ENCODE assay signal across 12 cellular contexts in genomic region chr18:32884543-32884942, GRCh38.
A peak's percentile ranks its signal among the peaks of the same experiment; 100 is the strongest.
DNase-seq lines count a peak whose midpoint lies in the region; ATAC-seq and TF ChIP-seq lines count a peak whose summit lies in the region.
"Had no signal": no experiment of that assay in that cellular context is flagged by ENCODE, and none has a peak within 500 bp of the region (broad histone marks: within the 10 kb centered on the region; RNA-seq: fewer than 3 reads in every experiment).

No MANE protein-coding gene starts in this region.

- H3K9me3 Mint-ChIP-seq in CD4-positive, CD25-positive, alpha-beta regulatory T cell = peaks cover 0 to 10% (median 4%) of the 10 kb centered on the region in 7 donors

- H3K36me3 Mint-ChIP-seq in CD4-positive, CD25-positive, alpha-beta regulatory T cell = no peaks in the 10 kb centered on the region

- no peak overlapping the region for H3K4me3 ChIP-seq in CD4-positive, CD25-positive, alpha-beta regulatory T cell (ENCODE audit: low read depth, low read length)
- H3K4me3 ChIP-seq in heart right ventricle = no peak overlapping the region

- no peaks in the 10 kb centered on the region for H3K9me3 ChIP-seq in CD4-positive, CD25-positive, alpha-beta regulatory T cell (ENCODE audit: control insufficient read depth in 2 of 2, low read length in 2 of 2)
- no peaks in the 10 kb centered on the region for H3K9me3 ChIP-seq in heart right ventricle

- WGBS in heart right ventricle, 2 donors = 64 to 65% methylated on average over 2 of the region's 2 CpGs

- no peaks in the 10 kb centered on the region for H3K36me3 ChIP-seq in CD4-positive, CD25-positive, alpha-beta regulatory T cell (ENCODE audit: control insufficient read depth, insufficient read depth, low read length)
- no peaks in the 10 kb centered on the region for H3K36me3 ChIP-seq in heart right ventricle

- H3K4me1 Mint-ChIP-seq in CD4-positive, CD25-positive, alpha-beta regulatory T cell = no peaks in the 10 kb centered on the region

- no peak overlapping the region for H3K4me3 Mint-ChIP-seq in CD4-positive, CD25-positive, alpha-beta regulatory T cell

- H3K4me1 ChIP-seq in CD4-positive, CD25-positive, alpha-beta regulatory T cell (ENCODE audit: control insufficient read depth, insufficient read depth, low read length, poor library complexity, severe bottlenecking) = no peaks in the 10 kb centered on the region
- H3K4me1 ChIP-seq in heart right ventricle = no peaks in the 10 kb centered on the region

- TF ChIP-seq CTCF in heart right ventricle (IDR thresholded peaks at IDR 0.05) = no peak

- intact Hi-C loops in heart right ventricle (cut with DNase I) = no loop called here

- H3K27me3 ChIP-seq in CD4-positive, CD25-positive, alpha-beta regulatory T cell (ENCODE audit: control insufficient read depth, insufficient read depth, low read length) = no peaks in the 10 kb centered on the region
- H3K27me3 ChIP-seq in heart right ventricle = no peaks in the 10 kb centered on the region

- peak; percentile 47 to 70 for ATAC-seq in CD4-positive, CD25-positive, alpha-beta regulatory T cell (ENCODE audit: low read depth in 2 of 2)
- ATAC-seq in GM19328 (IDR thresholded peaks at IDR 0.05; ENCODE audit: unreplicated experiment) (peak; percentile 76), HG02759 (IDR thresholded peaks at IDR 0.05; ENCODE audit: unreplicated experiment) (peak; percentile 96), HG03432 (IDR thresholded peaks at IDR 0.05; ENCODE audit: unreplicated experiment) (peak; percentile 91), heart right ventricle (no peak)

- peaks cover 5% of the 10 kb centered on the region for H3K27me3 Mint-ChIP-seq in CD4-positive, CD25-positive, alpha-beta regulatory T cell

- no peak overlapping the region for H3K27ac ChIP-seq in CD4-positive, CD25-positive, alpha-beta regulatory T cell (ENCODE audit: insufficient read depth, low read length, poor library complexity, severe bottlenecking)
- H3K27ac ChIP-seq in heart right ventricle = no peak overlapping the region
- H3K27ac ChIP-seq: RWPE1, VCaP had no signal

- DNase-seq in CD4-positive, CD25-positive, alpha-beta regulatory T cell = no peak
- DNase-seq in NCI-H128 (lab: John Stamatoyannopoulos, UW; ENCODE audit: unreplicated experiment) = no peak
- no peak for DNase-seq in hepatic stellate cell (ENCODE audit: low spot score)
- no peak for DNase-seq in heart right ventricle
- DNase-seq in activated CD4-positive, alpha-beta T cell treated with anti-CD3 and anti-CD28 coated beads for 4 hours = no peak
- DNase-seq: mesendoderm, NCI-H345 had no signal

- no peak overlapping the region for H3K27ac Mint-ChIP-seq in CD4-positive, CD25-positive, alpha-beta regulatory T cell

Comparison
In these comparisons a context has a peak if more than half of its experiments do, and no peak if none do; other contexts are left out.
1. ATAC-seq: peak in CD4-positive, CD25-positive, alpha-beta regulatory T cell (2 of 2), GM19328 (single experiment), HG02759 (single experiment) and HG03432 (single experiment); none in heart right ventricle (0 of 8).